In genomic region chr19:47098608-47099007, GRCh38 we compare ENCODE assay signal across 11 cellular contexts. TPM values are rescaled to one million over a fixed set of nuclear protein-coding genes. Genes with fewer than 3 reads are reported as not detected.
DNase-seq lines count a peak whose midpoint lies in the region; ATAC-seq and TF ChIP-seq lines count a peak whose summit lies in the region.
"Had no signal": no experiment of that assay in that cellular context is flagged by ENCODE, and none has a peak within 500 bp of the region (broad histone marks: within the 10 kb centered on the region; RNA-seq: fewer than 3 reads in every experiment).

No MANE protein-coding gene starts in this region.

- no peak for TF ChIP-seq POLR2A in breast epithelium (IDR thresholded peaks at IDR 0.05)

- no peak overlapping the region for H3K9ac ChIP-seq in mammary epithelial cell (ENCODE audit: insufficient read depth, low read length)

- no TSS peak for BruUV-seq in mammary epithelial cell (replicated peaks; lab: Mats Ljungman, UMichigan)

- H4K20me1 ChIP-seq in mammary epithelial cell (ENCODE audit: insufficient read depth, low read length): no peaks in the 10 kb centered on the region

- no peak for ATAC-seq in lower lobe of right lung
- no peak for ATAC-seq in GM18868 (IDR thresholded peaks at IDR 0.05; ENCODE audit: unreplicated experiment)
- no peak for ATAC-seq in GM19023 (IDR thresholded peaks at IDR 0.05; ENCODE audit: unreplicated experiment)
- ATAC-seq in GM21737 (IDR thresholded peaks at IDR 0.05; ENCODE audit: unreplicated experiment): no peak
- ATAC-seq: T-helper 17 cell had no signal

- peaks cover 99% of the 10 kb centered on the region for H3K79me2 ChIP-seq in mammary epithelial cell (ENCODE audit: insufficient read depth, low read length)

- peaks cover 6 to 37% of the 10 kb centered on the region in 2 donors for H3K4me1 ChIP-seq in breast epithelium
- peaks cover 37% of the 10 kb centered on the region for H3K4me1 ChIP-seq in mammary epithelial cell (ENCODE audit: insufficient read depth, low read length)
- H3K4me1 ChIP-seq in lower lobe of right lung: peaks cover 73% of the 10 kb centered on the region
- peaks cover 0 to 78% (median 67%) of the 10 kb centered on the region in 4 donors for H3K4me1 ChIP-seq in tibial artery

- H3K27ac ChIP-seq in breast epithelium (peak overlapping the region; percentile 96 to 98), mammary epithelial cell (ENCODE audit: insufficient read depth, low read depth, low read length) (no peak overlapping the region), WERI-Rb-1 (peak overlapping the region; percentile 14), lower lobe of right lung (peak overlapping the region; percentile 84), tibial artery (peak overlapping the region; percentile 79 to 81)

- no peaks in the 10 kb centered on the region for H3K9me3 ChIP-seq in breast epithelium
- no peaks in the 10 kb centered on the region for H3K9me3 ChIP-seq in mammary epithelial cell (replicated peaks; ENCODE audit: insufficient read depth, low read length)
- H3K9me3 ChIP-seq in WERI-Rb-1 (ENCODE audit: severe bottlenecking): no peaks in the 10 kb centered on the region
- no peaks in the 10 kb centered on the region for H3K9me3 ChIP-seq in lower lobe of right lung
- no peaks in the 10 kb centered on the region for H3K9me3 ChIP-seq in tibial artery
- H3K9me3 ChIP-seq: sigmoid colon had no signal

- H3K4me3 ChIP-seq in breast epithelium (no peak overlapping the region), mammary epithelial cell (replicated peaks in 1 of 3; ENCODE audit: insufficient read depth in 1 of 3, low read depth in 2 of 3, low read length in 3 of 3) (no peak overlapping the region), WERI-Rb-1 (ENCODE audit: low read depth, low read length) (no peak overlapping the region), lower lobe of right lung (no peak overlapping the region), tibial artery (no peak overlapping the region)
- H3K4me3 ChIP-seq: sigmoid colon had no signal

- in situ Hi-C loops in mammary epithelial cell (cut with MboI; ENCODE audit: low sequenced_read_pairs in 2 of 2): no loop called here

- dilution Hi-C loops in mammary epithelial cell (cut with HindIII; ENCODE audit: low sequenced_read_pairs): no loop called here

- 100% methylated on average over 5 of the region's 6 CpGs for WGBS in mammary epithelial cell (ENCODE audit: low coverage, missing lambda C conversion rate)

- no peaks in the 10 kb centered on the region for H3K36me3 ChIP-seq in breast epithelium
- H3K36me3 ChIP-seq in mammary epithelial cell (ENCODE audit: insufficient read depth, low read length): peaks cover 4% of the 10 kb centered on the region
- peaks cover 26% of the 10 kb centered on the region for H3K36me3 ChIP-seq in WERI-Rb-1
- peaks cover 8% of the 10 kb centered on the region for H3K36me3 ChIP-seq in lower lobe of right lung
- H3K36me3 ChIP-seq in tibial artery: peaks cover 0 to 8% (median 6%) of the 10 kb centered on the region in 3 donors

- no peak overlapping the region for H2AFZ ChIP-seq in mammary epithelial cell (ENCODE audit: low read depth, low read length)

- TF ChIP-seq CTCF in breast epithelium (IDR thresholded peaks at IDR 0.05) (no peak), mammary epithelial cell (conservative IDR thresholded peaks at IDR 0.05 in 1 of 2, IDR thresholded peaks at IDR 0.05 in 1 of 2; ENCODE audit: extremely low read depth in 1 of 2, insufficient read depth in 1 of 2, low read depth in 1 of 2, low read length in 2 of 2) (no peak), WERI-Rb-1 (IDR thresholded peaks at IDR 0.05; ENCODE audit: low read depth, low read length) (no peak), lower lobe of right lung (IDR thresholded peaks at IDR 0.05) (no peak), tibial artery (IDR thresholded peaks at IDR 0.05) (no peak)

- intact Hi-C loops in breast epithelium (cut with DNase I; ENCODE audit: low total_unique reads): no loop called here
- intact Hi-C loops in mammary epithelial cell (cut with micrococcal nuclease): no loop called here
- intact Hi-C loops in lower lobe of right lung (cut with DNase I): no loop called here
- intact Hi-C loops in tibial artery (cut with DNase I; ENCODE audit: low total_unique reads): no loop called here

- H3K4me2 ChIP-seq in mammary epithelial cell (ENCODE audit: insufficient read depth, low read depth, low read length): no peak overlapping the region

- H3K27me3 ChIP-seq in breast epithelium (no peaks in the 10 kb centered on the region), mammary epithelial cell (ENCODE audit: insufficient read depth, low read length) (no peaks in the 10 kb centered on the region), WERI-Rb-1 (ENCODE audit: insufficient read depth, low read depth, severe bottlenecking) (no peaks in the 10 kb centered on the region), lower lobe of right lung (ENCODE audit: low read depth) (no peaks in the 10 kb centered on the region), tibial artery (no peaks in the 10 kb centered on the region)
- H3K27me3 ChIP-seq: sigmoid colon had no signal

- DNase-seq in breast epithelium (ENCODE audit: low spot score in 2 of 2): no peak
- DNase-seq in mammary epithelial cell: no peak
- no peak for DNase-seq in WERI-Rb-1
- DNase-seq in lower lobe of right lung: no peak
- no peak for DNase-seq in tibial artery
- DNase-seq: activated CD8-positive, alpha-beta memory T cell treated with anti-CD3 and anti-CD28 coated beads, Interleukin-2, amount 50 U/mL, for 4 hours; sigmoid colon; T-helper 17 cell had no signal

- CTCF ChIA-PET in mammary epithelial cell (lab: Charles Lee; ENCODE audit: low non-redundant PET): no interaction called here

RNA-seq across cellular contexts. Expression of gene ZC3H4, which starts 15.0 kb away (rescaled TPM):
- total RNA-seq in breast epithelium (10 to 100 TPM; 17.7 to 23.4 (median 19.5) TPM), mammary epithelial cell (10 to 100 TPM; 13.8 to 57.8 TPM), lower lobe of right lung (49.3 TPM)
- 10.0 TPM for polyA plus RNA-seq in mammary epithelial cell
- 36.8 TPM for polyA minus RNA-seq in mammary epithelial cell

RNA-seq across cellular contexts. Expression of gene SAE1, which starts 32.0 kb away (rescaled TPM):
- total RNA-seq in breast epithelium: 10 to 100 TPM; 44.6 to 61.4 (median 55.7) TPM
- total RNA-seq in mammary epithelial cell: 100 to 1,000 TPM in 1 of 2 donors, 10 to 100 TPM in 1; 62.0 to 106 TPM
- polyA plus RNA-seq in mammary epithelial cell: 107 TPM
- polyA minus RNA-seq in mammary epithelial cell: 52.1 TPM
- total RNA-seq in lower lobe of right lung: 49.9 TPM

RNA-seq across cellular contexts. Expression of gene TMEM160, which starts 50.2 kb away (rescaled TPM):
- total RNA-seq in breast epithelium: 10 to 100 TPM; 31.1 to 45.7 (median 39.2) TPM
- total RNA-seq in mammary epithelial cell: 10 to 100 TPM; 11.7 to 32.1 TPM
- polyA plus RNA-seq in mammary epithelial cell: 23.0 TPM
- not detected for polyA minus RNA-seq in mammary epithelial cell
- 29.5 TPM for total RNA-seq in lower lobe of right lung
